In the genomic region with DNA sequence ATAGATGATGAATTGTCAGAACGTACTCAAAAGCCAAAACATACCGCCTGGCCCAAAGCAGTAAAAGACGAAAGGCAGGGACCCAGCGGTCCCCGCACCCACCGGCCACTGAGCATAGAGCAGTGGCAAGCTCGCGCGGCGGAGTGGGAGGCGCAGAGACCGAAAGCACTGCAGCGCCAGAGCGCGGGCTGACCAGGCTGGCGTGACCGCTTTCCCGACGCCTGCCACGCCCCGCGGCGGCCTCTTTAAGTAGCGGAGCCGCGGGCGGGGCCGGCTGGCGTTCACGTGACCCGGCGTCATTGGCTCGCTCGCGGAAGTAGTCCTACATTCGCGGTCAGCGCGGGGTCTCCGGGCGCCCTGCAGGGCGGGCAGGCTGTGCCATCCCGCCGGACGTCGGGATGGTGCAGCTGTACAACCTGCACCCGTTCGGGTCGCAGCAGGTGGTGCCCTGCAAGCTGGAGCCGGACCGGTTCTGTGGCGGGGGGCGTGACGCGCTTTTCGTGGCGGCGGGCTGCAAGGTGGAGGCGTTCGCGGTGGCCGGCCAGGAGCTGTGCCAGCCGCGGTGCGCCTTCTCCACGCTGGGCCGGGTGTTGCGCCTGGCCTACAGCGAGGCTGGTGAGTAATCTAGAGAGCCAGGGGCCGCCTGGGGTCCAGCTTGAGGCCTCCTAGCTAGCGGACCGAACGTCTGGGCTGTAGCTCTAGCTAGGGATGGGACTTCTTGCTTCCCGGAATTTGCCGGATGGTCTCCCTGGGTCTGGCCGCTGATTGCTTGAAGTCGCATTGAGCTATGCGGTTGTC, we compare ENCODE assay signal across 1 cellular context.
TF ChIP-seq lines count a peak whose summit lies in the region.

Gene HPS3 (plus strand): TSS at position 313 of the 798 bp plus-strand sequence. CDS start 86 bp downstream, at position 399.

TF ChIP-seq in K562, 482 proteins besides CTCF, POLR2A, EP300 and RAD21 (continued from another document and continues in another):
- TF ChIP-seq, protein P1, sequence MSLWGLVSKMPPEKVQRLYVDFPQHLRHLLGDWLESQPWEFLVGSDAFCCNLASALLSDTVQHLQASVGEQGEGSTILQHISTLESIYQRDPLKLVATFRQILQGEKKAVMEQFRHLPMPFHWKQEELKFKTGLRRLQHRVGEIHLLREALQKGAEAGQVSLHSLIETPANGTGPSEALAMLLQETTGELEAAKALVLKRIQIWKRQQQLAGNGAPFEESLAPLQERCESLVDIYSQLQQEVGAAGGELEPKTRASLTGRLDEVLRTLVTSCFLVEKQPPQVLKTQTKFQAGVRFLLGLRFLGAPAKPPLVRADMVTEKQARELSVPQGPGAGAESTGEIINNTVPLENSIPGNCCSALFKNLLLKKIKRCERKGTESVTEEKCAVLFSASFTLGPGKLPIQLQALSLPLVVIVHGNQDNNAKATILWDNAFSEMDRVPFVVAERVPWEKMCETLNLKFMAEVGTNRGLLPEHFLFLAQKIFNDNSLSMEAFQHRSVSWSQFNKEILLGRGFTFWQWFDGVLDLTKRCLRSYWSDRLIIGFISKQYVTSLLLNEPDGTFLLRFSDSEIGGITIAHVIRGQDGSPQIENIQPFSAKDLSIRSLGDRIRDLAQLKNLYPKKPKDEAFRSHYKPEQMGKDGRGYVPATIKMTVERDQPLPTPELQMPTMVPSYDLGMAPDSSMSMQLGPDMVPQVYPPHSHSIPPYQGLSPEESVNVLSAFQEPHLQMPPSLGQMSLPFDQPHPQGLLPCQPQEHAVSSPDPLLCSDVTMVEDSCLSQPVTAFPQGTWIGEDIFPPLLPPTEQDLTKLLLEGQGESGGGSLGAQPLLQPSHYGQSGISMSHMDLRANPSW (CRISPR knock-in tag; IDR thresholded peaks at IDR 0.05) = 0 out of 2 replicates have a peak, but pooled peaks have one; percentile 34
- TF ChIP-seq, protein P2, sequence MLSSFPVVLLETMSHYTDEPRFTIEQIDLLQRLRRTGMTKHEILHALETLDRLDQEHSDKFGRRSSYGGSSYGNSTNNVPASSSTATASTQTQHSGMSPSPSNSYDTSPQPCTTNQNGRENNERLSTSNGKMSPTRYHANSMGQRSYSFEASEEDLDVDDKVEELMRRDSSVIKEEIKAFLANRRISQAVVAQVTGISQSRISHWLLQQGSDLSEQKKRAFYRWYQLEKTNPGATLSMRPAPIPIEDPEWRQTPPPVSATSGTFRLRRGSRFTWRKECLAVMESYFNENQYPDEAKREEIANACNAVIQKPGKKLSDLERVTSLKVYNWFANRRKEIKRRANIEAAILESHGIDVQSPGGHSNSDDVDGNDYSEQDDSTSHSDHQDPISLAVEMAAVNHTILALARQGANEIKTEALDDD (IDR thresholded peaks at IDR 0.05) = no peak
- TF ChIP-seq L3MBTL2 (IDR thresholded peaks at IDR 0.05) = peak; percentile 87
- TF ChIP-seq SETDB1 (IDR thresholded peaks at IDR 0.05; ENCODE audit: low read length) = no peak
- peak; percentile 42; the same call in 1 of the 2 replicates for TF ChIP-seq CHAMP1 (IDR thresholded peaks at IDR 0.05)
- TF ChIP-seq RNF2 (IDR thresholded peaks at IDR 0.05) = 0 out of 2 replicates have a peak, but pooled peaks have one; percentile 31
- peak; percentile 72; the same call in 1 of the 2 replicates for TF ChIP-seq CBX1 (IDR thresholded peaks at IDR 0.05; ENCODE audit: low read depth)
- no peak for TF ChIP-seq ZBTB26 (CRISPR knock-in tag; IDR thresholded peaks at IDR 0.05)
- TF ChIP-seq, protein P3, sequence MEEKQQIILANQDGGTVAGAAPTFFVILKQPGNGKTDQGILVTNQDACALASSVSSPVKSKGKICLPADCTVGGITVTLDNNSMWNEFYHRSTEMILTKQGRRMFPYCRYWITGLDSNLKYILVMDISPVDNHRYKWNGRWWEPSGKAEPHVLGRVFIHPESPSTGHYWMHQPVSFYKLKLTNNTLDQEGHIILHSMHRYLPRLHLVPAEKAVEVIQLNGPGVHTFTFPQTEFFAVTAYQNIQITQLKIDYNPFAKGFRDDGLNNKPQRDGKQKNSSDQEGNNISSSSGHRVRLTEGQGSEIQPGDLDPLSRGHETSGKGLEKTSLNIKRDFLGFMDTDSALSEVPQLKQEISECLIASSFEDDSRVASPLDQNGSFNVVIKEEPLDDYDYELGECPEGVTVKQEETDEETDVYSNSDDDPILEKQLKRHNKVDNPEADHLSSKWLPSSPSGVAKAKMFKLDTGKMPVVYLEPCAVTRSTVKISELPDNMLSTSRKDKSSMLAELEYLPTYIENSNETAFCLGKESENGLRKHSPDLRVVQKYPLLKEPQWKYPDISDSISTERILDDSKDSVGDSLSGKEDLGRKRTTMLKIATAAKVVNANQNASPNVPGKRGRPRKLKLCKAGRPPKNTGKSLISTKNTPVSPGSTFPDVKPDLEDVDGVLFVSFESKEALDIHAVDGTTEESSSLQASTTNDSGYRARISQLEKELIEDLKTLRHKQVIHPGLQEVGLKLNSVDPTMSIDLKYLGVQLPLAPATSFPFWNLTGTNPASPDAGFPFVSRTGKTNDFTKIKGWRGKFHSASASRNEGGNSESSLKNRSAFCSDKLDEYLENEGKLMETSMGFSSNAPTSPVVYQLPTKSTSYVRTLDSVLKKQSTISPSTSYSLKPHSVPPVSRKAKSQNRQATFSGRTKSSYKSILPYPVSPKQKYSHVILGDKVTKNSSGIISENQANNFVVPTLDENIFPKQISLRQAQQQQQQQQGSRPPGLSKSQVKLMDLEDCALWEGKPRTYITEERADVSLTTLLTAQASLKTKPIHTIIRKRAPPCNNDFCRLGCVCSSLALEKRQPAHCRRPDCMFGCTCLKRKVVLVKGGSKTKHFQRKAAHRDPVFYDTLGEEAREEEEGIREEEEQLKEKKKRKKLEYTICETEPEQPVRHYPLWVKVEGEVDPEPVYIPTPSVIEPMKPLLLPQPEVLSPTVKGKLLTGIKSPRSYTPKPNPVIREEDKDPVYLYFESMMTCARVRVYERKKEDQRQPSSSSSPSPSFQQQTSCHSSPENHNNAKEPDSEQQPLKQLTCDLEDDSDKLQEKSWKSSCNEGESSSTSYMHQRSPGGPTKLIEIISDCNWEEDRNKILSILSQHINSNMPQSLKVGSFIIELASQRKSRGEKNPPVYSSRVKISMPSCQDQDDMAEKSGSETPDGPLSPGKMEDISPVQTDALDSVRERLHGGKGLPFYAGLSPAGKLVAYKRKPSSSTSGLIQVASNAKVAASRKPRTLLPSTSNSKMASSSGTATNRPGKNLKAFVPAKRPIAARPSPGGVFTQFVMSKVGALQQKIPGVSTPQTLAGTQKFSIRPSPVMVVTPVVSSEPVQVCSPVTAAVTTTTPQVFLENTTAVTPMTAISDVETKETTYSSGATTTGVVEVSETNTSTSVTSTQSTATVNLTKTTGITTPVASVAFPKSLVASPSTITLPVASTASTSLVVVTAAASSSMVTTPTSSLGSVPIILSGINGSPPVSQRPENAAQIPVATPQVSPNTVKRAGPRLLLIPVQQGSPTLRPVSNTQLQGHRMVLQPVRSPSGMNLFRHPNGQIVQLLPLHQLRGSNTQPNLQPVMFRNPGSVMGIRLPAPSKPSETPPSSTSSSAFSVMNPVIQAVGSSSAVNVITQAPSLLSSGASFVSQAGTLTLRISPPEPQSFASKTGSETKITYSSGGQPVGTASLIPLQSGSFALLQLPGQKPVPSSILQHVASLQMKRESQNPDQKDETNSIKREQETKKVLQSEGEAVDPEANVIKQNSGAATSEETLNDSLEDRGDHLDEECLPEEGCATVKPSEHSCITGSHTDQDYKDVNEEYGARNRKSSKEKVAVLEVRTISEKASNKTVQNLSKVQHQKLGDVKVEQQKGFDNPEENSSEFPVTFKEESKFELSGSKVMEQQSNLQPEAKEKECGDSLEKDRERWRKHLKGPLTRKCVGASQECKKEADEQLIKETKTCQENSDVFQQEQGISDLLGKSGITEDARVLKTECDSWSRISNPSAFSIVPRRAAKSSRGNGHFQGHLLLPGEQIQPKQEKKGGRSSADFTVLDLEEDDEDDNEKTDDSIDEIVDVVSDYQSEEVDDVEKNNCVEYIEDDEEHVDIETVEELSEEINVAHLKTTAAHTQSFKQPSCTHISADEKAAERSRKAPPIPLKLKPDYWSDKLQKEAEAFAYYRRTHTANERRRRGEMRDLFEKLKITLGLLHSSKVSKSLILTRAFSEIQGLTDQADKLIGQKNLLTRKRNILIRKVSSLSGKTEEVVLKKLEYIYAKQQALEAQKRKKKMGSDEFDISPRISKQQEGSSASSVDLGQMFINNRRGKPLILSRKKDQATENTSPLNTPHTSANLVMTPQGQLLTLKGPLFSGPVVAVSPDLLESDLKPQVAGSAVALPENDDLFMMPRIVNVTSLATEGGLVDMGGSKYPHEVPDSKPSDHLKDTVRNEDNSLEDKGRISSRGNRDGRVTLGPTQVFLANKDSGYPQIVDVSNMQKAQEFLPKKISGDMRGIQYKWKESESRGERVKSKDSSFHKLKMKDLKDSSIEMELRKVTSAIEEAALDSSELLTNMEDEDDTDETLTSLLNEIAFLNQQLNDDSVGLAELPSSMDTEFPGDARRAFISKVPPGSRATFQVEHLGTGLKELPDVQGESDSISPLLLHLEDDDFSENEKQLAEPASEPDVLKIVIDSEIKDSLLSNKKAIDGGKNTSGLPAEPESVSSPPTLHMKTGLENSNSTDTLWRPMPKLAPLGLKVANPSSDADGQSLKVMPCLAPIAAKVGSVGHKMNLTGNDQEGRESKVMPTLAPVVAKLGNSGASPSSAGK (IDR thresholded peaks at IDR 0.05) = peak; percentile 72
- peak; percentile 96 for TF ChIP-seq CXXC5 (CRISPR knock-in tag; IDR thresholded peaks at IDR 0.05)
- no peak for TF ChIP-seq NCOA4 (IDR thresholded peaks at IDR 0.05; ENCODE audit: partially characterized antibody)
- no peak for TF ChIP-seq ZNF57 (CRISPR knock-in tag; IDR thresholded peaks at IDR 0.05)
- no peak for TF ChIP-seq ILK (tag; IDR thresholded peaks at IDR 0.05; ENCODE audit: borderline replicate concordance, low read depth)
- no peak for TF ChIP-seq ETV5 (CRISPR knock-in tag; IDR thresholded peaks at IDR 0.05; ENCODE audit: low read depth)
- TF ChIP-seq NRF1 (conservative IDR thresholded peaks at IDR 0.05 in 1 of 2, IDR thresholded peaks at IDR 0.05 in 1 of 2) = peak; percentile 63 to 73
- TF ChIP-seq ZNF347 (CRISPR knock-in tag; IDR thresholded peaks at IDR 0.05; ENCODE audit: low read depth) = no peak
- TF ChIP-seq MYC (IDR thresholded peaks at IDR 0.05; ENCODE audit: low read depth, low read length) = peak; percentile 54; the same call in 1 of the 2 replicates
- TF ChIP-seq MYC (CRISPR knock-in tag; IDR thresholded peaks at IDR 0.05; ENCODE audit: borderline replicate concordance, low read depth) = no peak
- no peak for TF ChIP-seq ZNF740 (CRISPR knock-in tag; IDR thresholded peaks at IDR 0.05)
- TF ChIP-seq ZNF740 (tag; IDR thresholded peaks at IDR 0.05) = no peak
- TF ChIP-seq ZFP91 (CRISPR knock-in tag; IDR thresholded peaks at IDR 0.05) = peak; percentile 90
- TF ChIP-seq ZNF133 (CRISPR knock-in tag; IDR thresholded peaks at IDR 0.05) = no peak
- no peak for TF ChIP-seq ETS2 (tag; IDR thresholded peaks at IDR 0.05; ENCODE audit: borderline replicate concordance, poor library complexity, severe bottlenecking)
- TF ChIP-seq ATF7 (IDR thresholded peaks at IDR 0.05) = peak; percentile 79
- TF ChIP-seq, protein P4, sequence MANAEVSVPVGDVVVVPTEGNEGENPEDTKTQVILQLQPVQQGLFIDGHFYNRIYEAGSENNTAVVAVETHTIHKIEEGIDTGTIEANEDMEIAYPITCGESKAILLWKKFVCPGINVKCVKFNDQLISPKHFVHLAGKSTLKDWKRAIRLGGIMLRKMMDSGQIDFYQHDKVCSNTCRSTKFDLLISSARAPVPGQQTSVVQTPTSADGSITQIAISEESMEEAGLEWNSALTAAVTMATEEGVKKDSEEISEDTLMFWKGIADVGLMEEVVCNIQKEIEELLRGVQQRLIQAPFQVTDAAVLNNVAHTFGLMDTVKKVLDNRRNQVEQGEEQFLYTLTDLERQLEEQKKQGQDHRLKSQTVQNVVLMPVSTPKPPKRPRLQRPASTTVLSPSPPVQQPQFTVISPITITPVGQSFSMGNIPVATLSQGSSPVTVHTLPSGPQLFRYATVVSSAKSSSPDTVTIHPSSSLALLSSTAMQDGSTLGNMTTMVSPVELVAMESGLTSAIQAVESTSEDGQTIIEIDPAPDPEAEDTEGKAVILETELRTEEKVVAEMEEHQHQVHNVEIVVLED (CRISPR knock-in tag; IDR thresholded peaks at IDR 0.05) = peak; percentile 50; the same call in 1 of the 2 replicates
